Comparison of ENCODE assay signal across 20 cellular contexts in the genomic region with DNA sequence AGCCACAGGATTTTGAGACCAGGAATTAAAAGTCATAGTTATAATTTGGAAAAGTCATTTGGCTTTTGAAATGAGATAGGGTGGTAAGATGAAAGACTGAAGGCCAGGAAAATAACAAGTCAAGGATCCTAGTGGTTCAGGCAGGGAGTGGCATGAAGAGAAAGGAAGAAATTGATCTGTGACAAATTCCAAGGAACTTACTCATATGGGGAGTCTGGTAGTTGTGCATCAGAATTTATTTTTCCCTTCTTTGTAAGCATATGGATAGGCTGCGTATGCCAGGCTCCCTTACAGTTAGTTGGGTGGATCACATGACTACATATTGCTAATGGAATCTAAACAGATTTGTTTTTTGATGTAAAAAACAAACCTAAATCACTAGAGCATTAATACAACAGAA. TPM values are rescaled to one million over a fixed set of nuclear protein-coding genes. Genes with fewer than 3 reads are reported as not detected.
"Had no signal": no experiment of that assay in that cellular context is flagged by ENCODE, and none has a peak within 500 bp of the region (broad histone marks: within the 10 kb centered on the region; RNA-seq: fewer than 3 reads in every experiment).

No MANE protein-coding gene starts in this region.

- ATAC-seq: activated CD4-positive, CD25-positive, alpha-beta regulatory T cell treated with anti-CD3 and anti-CD28 coated beads, Interleukin-2, amount 50 U/mL, for 24 hours; activated CD8-positive, alpha-beta T cell treated with anti-CD3 and anti-CD28 coated beads for 36 hours had no signal

- H3K4me3 Mint-ChIP-seq: activated CD8-positive, alpha-beta T cell treated with anti-CD3 and anti-CD28 coated beads for 36 hours; activated naive CD8-positive, alpha-beta T cell treated with anti-CD3 and anti-CD28 coated beads, Interleukin-2, amount 10 ng/mL, durations not matched to agents 7 days and 5 days had no signal

- H3K4me3 ChIP-seq: adrenal gland had no signal

- H3K9me3 ChIP-seq: adrenal gland had no signal

- H3K9me3 Mint-ChIP-seq: activated naive CD8-positive, alpha-beta T cell treated with anti-CD3 and anti-CD28 coated beads, Interleukin-2, amount 10 ng/mL, durations not matched to agents 7 days and 5 days had no signal

- H3K36me3 Mint-ChIP-seq: activated naive CD8-positive, alpha-beta T cell treated with anti-CD3 and anti-CD28 coated beads, Interleukin-2, amount 10 ng/mL, durations not matched to agents 7 days and 5 days had no signal

- H3K27ac Mint-ChIP-seq: activated CD8-positive, alpha-beta T cell treated with anti-CD3 and anti-CD28 coated beads for 36 hours; activated naive CD8-positive, alpha-beta T cell treated with anti-CD3 and anti-CD28 coated beads, Interleukin-2, amount 10 ng/mL, durations not matched to agents 7 days and 5 days had no signal

- H3K4me1 ChIP-seq: adrenal gland had no signal

- DNase-seq: activated CD4-positive, alpha-beta T cell treated with anti-CD3 and anti-CD28 coated beads for 4 hours; activated CD8-positive, alpha-beta memory T cell treated with anti-CD3 and anti-CD28 coated beads, Interleukin-2, amount 50 U/mL, for 48 hours; activated CD8-positive, alpha-beta T cell treated with anti-CD3 and anti-CD28 coated beads for 36 hours; activated naive CD4-positive, alpha-beta T cell treated with anti-CD3 and anti-CD28 coated beads, Interleukin-2, amount 50 U/mL, for 16 hours; activated naive CD8-positive, alpha-beta T cell treated with anti-CD3 and anti-CD28 coated beads, Interleukin-2, amount 10 ng/mL, durations not matched to agents 7 days and 5 days; activated T-cell treated with anti-CD3 and anti-CD28 coated beads, Interleukin-2, amount 50 U/mL, for 1 hour; adrenal gland; anterior cingulate cortex; MM.1S; NCI-H1105 treated with DMSO at 0.1 percent for 48 hours; NCI-H1436 treated with DMSO at 0.1 percent for 48 hours; NCI-H187; NCI-H2081; NCI-H446; NCI-H524; SIG-M5; T-helper 1 cell had no signal

- H3K36me3 ChIP-seq: adrenal gland had no signal

- H3K27ac ChIP-seq: adrenal gland had no signal

- H3K4me1 Mint-ChIP-seq: activated naive CD8-positive, alpha-beta T cell treated with anti-CD3 and anti-CD28 coated beads, Interleukin-2, amount 10 ng/mL, durations not matched to agents 7 days and 5 days had no signal

RNA-seq across cellular contexts. Expression of a gene that starts 21.0 kb away (rescaled TPM):
- total RNA-seq: activated CD8-positive, alpha-beta T cell treated with anti-CD3 and anti-CD28 coated beads for 36 hours; activated naive CD8-positive, alpha-beta T cell treated with anti-CD3 and anti-CD28 coated beads, Interleukin-2, amount 10 ng/mL, durations not matched to agents 7 days and 5 days; cardiac septum; T-helper 2 cell treated with Interferon-gamma antibody and Interleukin-4, amounts not matched to agents 100 ng/mL and 5 ng/mL, for 36 hours had no signal
